In the genomic region with DNA sequence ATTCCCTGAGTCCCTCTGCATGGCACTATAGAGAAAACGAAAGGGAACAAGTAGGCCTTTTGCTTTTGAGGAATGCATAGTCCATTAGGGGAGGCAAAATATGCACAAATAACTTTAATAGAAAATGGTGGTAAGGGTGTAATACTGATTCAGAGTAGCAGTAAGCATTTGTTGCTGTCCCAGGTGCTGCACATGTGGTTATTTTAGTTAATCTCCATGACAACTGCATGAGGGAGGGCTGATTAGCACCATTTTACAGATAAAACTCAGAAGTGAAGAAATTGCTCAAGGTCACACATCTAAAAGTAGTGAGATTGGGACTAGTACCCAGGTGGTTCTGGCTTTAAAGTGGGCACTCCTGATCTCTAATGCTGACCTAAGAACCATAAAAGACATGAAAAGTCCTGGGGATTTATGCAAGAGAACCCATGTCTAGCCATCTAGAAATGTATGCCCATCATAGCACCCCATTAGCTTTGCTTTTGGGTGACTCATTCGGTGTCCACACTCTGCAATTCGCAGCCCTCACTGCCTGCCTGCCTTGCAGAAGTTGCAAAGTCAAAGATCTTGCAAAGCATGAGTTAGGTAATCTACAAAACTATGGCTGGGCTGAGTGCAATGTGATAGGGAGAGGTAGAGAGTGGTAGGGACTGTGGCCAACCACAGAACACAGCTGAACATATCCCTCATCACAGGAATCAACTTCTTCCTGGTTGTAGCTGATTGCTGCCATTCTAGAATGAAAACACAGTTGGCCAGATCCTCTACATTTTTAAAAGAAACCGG, we compare ENCODE assay signal across 16 cellular contexts.
"Had no signal": no experiment of that assay in that cellular context is flagged by ENCODE, and none has a peak within 500 bp of the region (broad histone marks: within the 10 kb centered on the region; RNA-seq: fewer than 3 reads in every experiment).

No MANE protein-coding gene starts in this region.

- H3K4me3 ChIP-seq: colonic mucosa, heart left ventricle, ovary, thoracic aorta had no signal

- H3K9me3 ChIP-seq: colonic mucosa, heart left ventricle, ovary, thoracic aorta had no signal

- H3K4me1 ChIP-seq: colonic mucosa, heart left ventricle had no signal

- H3K36me3 ChIP-seq: heart left ventricle, ovary, thoracic aorta had no signal

- H3K27me3 ChIP-seq: colonic mucosa, heart left ventricle, ovary had no signal

- DNase-seq: activated B cell treated with CpG ODN at 0.5 μM for 24 hours; activated CD4-positive, alpha-beta T cell treated with anti-CD3 and anti-CD28 coated beads, Interleukin-2, amount 10 ng/mL, durations not matched to agents 24 days and 14 days; activated CD8-positive, alpha-beta memory T cell treated with anti-CD3 and anti-CD28 coated beads for 24 hours; activated naive CD4-positive, alpha-beta T cell treated with anti-CD3 and anti-CD28 coated beads for 36 hours; caudate nucleus; colonic mucosa; heart left ventricle; left colon; ovary; retina; stimulated activated CD4-positive, alpha-beta T cell treated with anti-CD3 and anti-CD28 coated beads, Interleukin-15, amount 100 ng/mL, for 24 hours; stimulated activated CD4-positive, alpha-beta T cell treated with anti-CD3 and anti-CD28 coated beads, Interleukin-4, amount 100 ng/mL, for 4 hours; stimulated activated naive CD8-positive, alpha-beta T cell treated with anti-CD3 and anti-CD28 coated beads, Interleukin-15, amount 100 ng/mL, for 72 hours; T1000 had no signal

- H3K27ac ChIP-seq: colonic mucosa, heart left ventricle, ovary, thoracic aorta had no signal

- ATAC-seq: activated T-helper 17 cell treated with anti-CD3 and anti-CD28 coated beads, Interleukin-2, amount 50 U/mL, for 72 hours; heart left ventricle; left colon; stimulated activated naive CD8-positive, alpha-beta T cell treated with anti-CD3 and anti-CD28 coated beads, Interleukin-15, amount 100 ng/mL, for 72 hours had no signal
